16 cellular contexts compared by ENCODE assay signal in genomic region chr1:27149714-27150113, GRCh38. TPM values are rescaled to one million over a fixed set of nuclear protein-coding genes. Genes with fewer than 3 reads are reported as not detected.
DNase-seq lines count a peak whose midpoint lies in the region; TF ChIP-seq lines count a peak whose summit lies in the region.
"Had no signal": no experiment of that assay in that cellular context is flagged by ENCODE, and none has a peak within 500 bp of the region (broad histone marks: within the 10 kb centered on the region; RNA-seq: fewer than 3 reads in every experiment).

No MANE protein-coding gene starts in this region.

- H3K4me3 Mint-ChIP-seq in brain (peak overlapping the region in 4 of 5 experiments; percentile 12 to 65 (median 34)), type B pancreatic cell (peak overlapping the region; percentile 4)

- no peak overlapping the region for H3K9ac ChIP-seq in parathyroid adenoma

- H3K4me3 ChIP-seq in left ventricle myocardium inferior: no peak overlapping the region
- H3K4me3 ChIP-seq in parathyroid adenoma (ENCODE audit: low read depth, low read length): no peak overlapping the region
- H3K4me3 ChIP-seq: body of pancreas, esophagus squamous epithelium, skin epidermis had no signal

- intact Hi-C loops in left ventricle myocardium inferior (cut with micrococcal nuclease) (no loop called here), cardiac septum (cut with DNase I) (loop anchor here (5.0 kb wide), 1 partner anchor 88 kb away; no protein-coding TSS in a partner anchor)

- peaks cover 2% of the 10 kb centered on the region for H3K79me2 ChIP-seq in parathyroid adenoma

- H3K9me3 ChIP-seq in left ventricle myocardium inferior (replicated peaks) (no peaks in the 10 kb centered on the region), parathyroid adenoma (ENCODE audit: control insufficient read depth, low read length) (no peaks in the 10 kb centered on the region)
- H3K9me3 ChIP-seq: body of pancreas, esophagus squamous epithelium had no signal

- peaks cover 87% of the 10 kb centered on the region for H3K4me1 Mint-ChIP-seq in brain
- peaks cover 61% of the 10 kb centered on the region for H3K4me1 Mint-ChIP-seq in type B pancreatic cell (ENCODE audit: unreplicated experiment)

- no peaks in the 10 kb centered on the region for H3K27me3 ChIP-seq in left ventricle myocardium inferior (ENCODE audit: low read depth)
- no peaks in the 10 kb centered on the region for H3K27me3 ChIP-seq in parathyroid adenoma (ENCODE audit: control insufficient read depth, insufficient read depth, low read length)
- H3K27me3 ChIP-seq: body of pancreas, esophagus squamous epithelium had no signal

- peak overlapping the region; percentile 9 for H3K4me2 ChIP-seq in parathyroid adenoma (ENCODE audit: low read length)

- H2AFZ ChIP-seq in parathyroid adenoma: no peak overlapping the region

- peaks cover 93% of the 10 kb centered on the region for H3K4me1 ChIP-seq in left ventricle myocardium inferior
- H3K4me1 ChIP-seq in parathyroid adenoma: peaks cover 8% of the 10 kb centered on the region

- H3K27ac ChIP-seq in left ventricle myocardium inferior (replicated peaks): peak overlapping the region; percentile 94
- no peak overlapping the region for H3K27ac ChIP-seq in parathyroid adenoma
- H3K27ac ChIP-seq: body of pancreas had no signal

- H3K27ac Mint-ChIP-seq in brain: peak overlapping the region in 4 of 5 experiments; percentile 57 to 76 (median 73)
- no peak overlapping the region for H3K27ac Mint-ChIP-seq in type B pancreatic cell

- no peaks in the 10 kb centered on the region for H3K36me3 Mint-ChIP-seq in brain
- H3K36me3 Mint-ChIP-seq in type B pancreatic cell: peaks cover 5% of the 10 kb centered on the region

- DNase-seq in left ventricle myocardium inferior (no peak), cardiac septum (ENCODE audit: low spot score) (no peak), type B pancreatic cell (ENCODE audit: extremely low spot score, unreplicated experiment) (no peak), DMS79 (lab: John Stamatoyannopoulos, UW) (no peak), SKM-1 (lab: John Stamatoyannopoulos, UW; ENCODE audit: unreplicated experiment) (no peak)
- no peak for DNase-seq in stimulated activated CD4-positive, alpha-beta T cell treated with anti-CD3 and anti-CD28 coated beads, Interleukin-4, amount 100 ng/mL, for 24 hours
- DNase-seq: activated CD4-positive, alpha-beta T cell treated with anti-CD3 and anti-CD28 coated beads for 48 hours; activated CD8-positive, alpha-beta memory T cell treated with anti-CD3 and anti-CD28 coated beads, Interleukin-2, amount 50 U/mL, for 4 hours; activated naive CD4-positive, alpha-beta T cell treated with Interleukin-2 at 50 U/mL for 16 hours; body of pancreas; esophagus squamous epithelium; glutamatergic neuron; immature natural killer cell had no signal

- H3K27me3 Mint-ChIP-seq in brain (no peaks in the 10 kb centered on the region), type B pancreatic cell (no peaks in the 10 kb centered on the region)

- H3K36me3 ChIP-seq in left ventricle myocardium inferior (no peaks in the 10 kb centered on the region), parathyroid adenoma (ENCODE audit: control insufficient read depth, insufficient read depth, low read length) (no peaks in the 10 kb centered on the region)
- H3K36me3 ChIP-seq: esophagus squamous epithelium had no signal

- peaks cover 0 to 2% (median 0%) of the 10 kb centered on the region in 5 experiments for H3K9me3 Mint-ChIP-seq in brain
- H3K9me3 Mint-ChIP-seq in type B pancreatic cell: no peaks in the 10 kb centered on the region
- H3K9me3 Mint-ChIP-seq: immature natural killer cell had no signal

- TF ChIP-seq CTCF in left ventricle myocardium inferior (IDR thresholded peaks at IDR 0.05; ENCODE audit: borderline replicate concordance) (no peak), brain (conservative IDR thresholded peaks at IDR 0.05) (no peak), parathyroid adenoma (IDR thresholded peaks at IDR 0.05) (no peak), type B pancreatic cell (conservative IDR thresholded peaks at IDR 0.05) (no peak)

RNA-seq across cellular contexts. Expression of gene SLC9A1, which starts 5.2 kb away (rescaled TPM):
- total RNA-seq in left ventricle myocardium inferior (19.5 TPM), cardiac septum (26.1 TPM), type B pancreatic cell (ENCODE audit: low replicate concordance) (28.8 and 41.9 TPM in 2 replicates)
- 31.8 TPM for polyA plus RNA-seq in brain (ENCODE audit: insufficient read depth, low read depth, low replicate concordance)
